In genomic region chr2:8543065-8543411, GRCh38 we compare ENCODE assay signal across 8 cellular contexts.
A peak's percentile ranks its signal among the peaks of the same experiment; 100 is the strongest.
DNase-seq lines count a peak whose midpoint lies in the region; ATAC-seq and TF ChIP-seq lines count a peak whose summit lies in the region.

No MANE protein-coding gene starts in this region.

- H3K36me3 Mint-ChIP-seq in activated naive CD4-positive, alpha-beta T cell treated with anti-CD3 and anti-CD28 coated beads, Interleukin-2, amount 50 U/mL, for 24 hours = no peaks in the 10 kb centered on the region

- no peaks in the 10 kb centered on the region for H3K27me3 Mint-ChIP-seq in activated naive CD4-positive, alpha-beta T cell treated with anti-CD3 and anti-CD28 coated beads, Interleukin-2, amount 50 U/mL, for 24 hours

- H3K4me3 Mint-ChIP-seq in activated naive CD4-positive, alpha-beta T cell treated with anti-CD3 and anti-CD28 coated beads, Interleukin-2, amount 50 U/mL, for 24 hours = peak overlapping the region; percentile 7

- no peak overlapping the region for H3K27ac ChIP-seq in thyroid gland

- no peaks in the 10 kb centered on the region for H3K9me3 Mint-ChIP-seq in activated naive CD4-positive, alpha-beta T cell treated with anti-CD3 and anti-CD28 coated beads, Interleukin-2, amount 50 U/mL, for 24 hours

- H3K4me3 ChIP-seq in thyroid gland (replicated peaks in 1 of 3) = no peak overlapping the region

- intact Hi-C loops in sciatic nerve (cut with DNase I) = no loop called here
- intact Hi-C loops in thyroid gland (cut with DNase I) = loop anchor here (5.0 kb wide), 1 partner anchor 129 kb away; no protein-coding TSS in a partner anchor

- H3K27me3 ChIP-seq in thyroid gland = no peaks in the 10 kb centered on the region

- TF ChIP-seq POLR2A in thyroid gland (IDR thresholded peaks at IDR 0.05) = no peak

- DNase-seq in GM20000 (ENCODE audit: low spot score) (no peak), sciatic nerve (ENCODE audit: low spot score) (peak; percentile 51), thyroid gland (no peak), pons (ENCODE audit: low spot score) (no peak), HT-29 (ENCODE audit: low spot score) (no peak)

- no peaks in the 10 kb centered on the region for H3K9me3 ChIP-seq in thyroid gland

- TF ChIP-seq CTCF in GM20000 (IDR thresholded peaks at IDR 0.05; ENCODE audit: extremely low read depth, missing control alignments) (peak; percentile 10), thyroid gland (IDR thresholded peaks at IDR 0.05) (no peak)

- peak overlapping the region; percentile 95 for H3K27ac Mint-ChIP-seq in activated naive CD4-positive, alpha-beta T cell treated with anti-CD3 and anti-CD28 coated beads, Interleukin-2, amount 50 U/mL, for 24 hours

- no peaks in the 10 kb centered on the region for H3K36me3 ChIP-seq in thyroid gland

- H3K4me1 ChIP-seq in thyroid gland = peaks cover 20 to 46% of the 10 kb centered on the region in 2 donors

- 79 to 86% methylated on average over 4 to 7 of the region's 7 CpGs for WGBS in thyroid gland, 2 donors

- peaks cover 71% of the 10 kb centered on the region for H3K4me1 Mint-ChIP-seq in activated naive CD4-positive, alpha-beta T cell treated with anti-CD3 and anti-CD28 coated beads, Interleukin-2, amount 50 U/mL, for 24 hours

- peak; percentile 2 for ATAC-seq in HG03066 (IDR thresholded peaks at IDR 0.05; ENCODE audit: low read depth, unreplicated experiment)
- ATAC-seq in sciatic nerve = no peak
- ATAC-seq in GM18519 (IDR thresholded peaks at IDR 0.05; ENCODE audit: low FRiP score, unreplicated experiment) = no peak
